In genomic region chr11:79447039-79447438, GRCh38 we compare ENCODE assay signal across 22 cellular contexts. TPM values are rescaled to one million over a fixed set of nuclear protein-coding genes. Genes with fewer than 3 reads are reported as not detected.
A peak's percentile ranks its signal among the peaks of the same experiment; 100 is the strongest.
DNase-seq lines count a peak whose midpoint lies in the region; ATAC-seq, FAIRE-seq and TF ChIP-seq lines count a peak whose summit lies in the region.
"Had no signal": no experiment of that assay in that cellular context is flagged by ENCODE, and none has a peak within 500 bp of the region (broad histone marks: within the 10 kb centered on the region; RNA-seq: fewer than 3 reads in every experiment).

No MANE protein-coding gene starts in this region.

- intact Hi-C loops in posterior cingulate gyrus (cut with DNase I): no loop called here

- no peak overlapping the region for H3K4me3 Mint-ChIP-seq in activated naive CD8-positive, alpha-beta T cell treated with anti-CD3 and anti-CD28 coated beads for 36 hours
- H3K4me3 Mint-ChIP-seq: B cell; CD4-positive, alpha-beta T cell; T-cell had no signal

- peaks cover 3% of the 10 kb centered on the region for H3K9me3 Mint-ChIP-seq in activated naive CD8-positive, alpha-beta T cell treated with anti-CD3 and anti-CD28 coated beads for 36 hours

- H3K27me3 Mint-ChIP-seq in activated naive CD8-positive, alpha-beta T cell treated with anti-CD3 and anti-CD28 coated beads for 36 hours: peaks cover 30% of the 10 kb centered on the region

- ATAC-seq in GM21447 (IDR thresholded peaks at IDR 0.05; ENCODE audit: unreplicated experiment): no peak
- ATAC-seq: Panc1, T-cell had no signal

- TF ChIP-seq POLR2A in GM12891 (IDR thresholded peaks at IDR 0.05; ENCODE audit: low read depth, low read length): no peak

- no peak for FAIRE-seq in GM12891 (lab: Jason Lieb, UNC)

- H3K4me1 Mint-ChIP-seq in activated naive CD8-positive, alpha-beta T cell treated with anti-CD3 and anti-CD28 coated beads for 36 hours: no peaks in the 10 kb centered on the region

- DNase-seq in AML-193 (lab: John Stamatoyannopoulos, UW) (peak; percentile 1 to 4), GM12891 (ENCODE audit: insufficient read length, low spot score) (no peak), NOMO-1 treated with DMSO at 0.1 percent for 48 hours (lab: John Stamatoyannopoulos, UW; ENCODE audit: unreplicated experiment) (peak; percentile 47), globus pallidus (ENCODE audit: low spot score) (peak; percentile 24), posterior cingulate gyrus (no peak)
- no peak for DNase-seq in activated naive CD8-positive, alpha-beta T cell treated with anti-CD3 and anti-CD28 coated beads for 36 hours
- DNase-seq: Calu3; CD4-positive, alpha-beta T cell; DMS53; HCEC 1CT; IMR-90; Karpas-422; MM.1S; NCI-H2029; NCI-H2227 treated with DMSO at 0.1 percent for 48 hours; NCI-H524; NK-92 treated with Interleukin-12 subunit alpha and Interleukin-12 subunit beta, amount 100 ng/mL, for 24 hours; T-cell had no signal

- H3K36me3 Mint-ChIP-seq in activated naive CD8-positive, alpha-beta T cell treated with anti-CD3 and anti-CD28 coated beads for 36 hours: no peaks in the 10 kb centered on the region
- H3K36me3 Mint-ChIP-seq: T-cell had no signal

- no peak overlapping the region for H3K27ac Mint-ChIP-seq in activated naive CD8-positive, alpha-beta T cell treated with anti-CD3 and anti-CD28 coated beads for 36 hours
- H3K27ac Mint-ChIP-seq: B cell; CD4-positive, alpha-beta T cell; T-cell had no signal

TF ChIP-seq in GM12891, 5 proteins besides CTCF, POLR2A, EP300 and RAD21:
- TF ChIP-seq TAF1 (IDR thresholded peaks at IDR 0.05; ENCODE audit: low read depth, low read length) (no peak), SPI1 (IDR thresholded peaks at IDR 0.05; ENCODE audit: low read depth, low read length) (peak; percentile 53), POLR2AphosphoS5 (IDR thresholded peaks at IDR 0.05; ENCODE audit: low read depth, low read length) (no peak), POU2F2 (IDR thresholded peaks at IDR 0.05; ENCODE audit: low read depth, low read length) (no peak), PAX5 (IDR thresholded peaks at IDR 0.05; ENCODE audit: insufficient read depth, low read length, severe bottlenecking) (no peak)

RNA-seq across cellular contexts. Expression of gene TENM4, which starts 6.2 kb away (rescaled TPM):
- 0.06 TPM for polyA plus RNA-seq in GM12891 (2012; ENCODE audit: low read depth, missing spikeins)
- total RNA-seq in activated naive CD8-positive, alpha-beta T cell treated with anti-CD3 and anti-CD28 coated beads for 36 hours: not detected
- total RNA-seq: Calu3, HT-29 had no signal

Comparison
In these comparisons a context has a peak if more than half of its experiments do, and no peak if none do; other contexts are left out.
1. DNase-seq: peak in AML-193 (2 of 2), NOMO-1 treated with DMSO at 0.1 percent for 48 hours (single experiment) and globus pallidus (single experiment); none in GM12891 (single experiment), activated naive CD8-positive, alpha-beta T cell treated with anti-CD3 and anti-CD28 coated beads for 36 hours (single experiment) and posterior cingulate gyrus (0 of 10).